Comparison of ENCODE assay signal across 31 cellular contexts in the genomic region with DNA sequence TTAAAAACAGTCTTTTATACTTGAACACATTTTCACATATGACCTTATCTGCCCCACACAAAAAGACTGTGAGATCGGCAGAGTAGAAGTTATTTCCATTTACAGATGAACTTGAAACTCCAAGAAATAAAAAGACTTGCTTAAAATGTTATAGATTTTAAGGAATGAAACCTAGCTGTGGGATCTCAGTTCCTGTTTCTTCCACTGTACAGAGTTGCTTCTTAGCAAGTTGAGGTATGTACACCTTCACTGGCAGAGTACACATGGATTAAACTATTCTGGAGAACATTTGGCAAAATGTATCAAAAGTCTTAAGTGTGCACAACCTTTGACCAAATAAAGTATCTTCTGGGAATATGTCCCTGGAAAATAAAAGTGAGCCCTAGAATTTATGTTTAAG. TPM values are rescaled to one million over a fixed set of nuclear protein-coding genes. Genes with fewer than 3 reads are reported as not detected.
"Had no signal": no experiment of that assay in that cellular context is flagged by ENCODE, and none has a peak within 500 bp of the region (broad histone marks: within the 10 kb centered on the region; RNA-seq: fewer than 3 reads in every experiment).

No MANE protein-coding gene starts in this region.

- H3K4me1 ChIP-seq: stomach, suprapubic skin, testis, thyroid gland, tibial artery, tibial nerve, transverse colon, upper lobe of left lung, upper lobe of right lung, uterus, vagina had no signal

- H3K9me3 ChIP-seq: stomach, suprapubic skin, testis, thoracic aorta, thyroid gland, tibial artery, tibial nerve, transverse colon, upper lobe of left lung, upper lobe of right lung, uterus, vagina had no signal

- ATAC-seq: stimulated activated effector memory CD8-positive, alpha-beta T cell treated with anti-CD3 and anti-CD28 coated beads, Interleukin-12 subunit alpha, Interleukin-12 subunit beta, amount 100 ng/mL, for 72 hours; stimulated activated memory B cell treated with anti-CD40 and anti-IgM and Interleukin-4, amounts not matched to agents 10 μg/mL and 1 μg/mL and 100 μg/mL, for 72 hours; stimulated activated naive B cell treated with anti-CD40 and anti-IgM and Interleukin-4, amounts not matched to agents 10 μg/mL and 1 μg/mL and 100 μg/mL, for 72 hours; stimulated activated naive CD8-positive, alpha-beta T cell treated with anti-CD3 and anti-CD28 coated beads, Interleukin-15, amount 100 ng/mL, for 72 hours; stimulated activated naive CD8-positive, alpha-beta T cell treated with anti-CD3 and anti-CD28 coated beads, Interleukin-15, Interleukin-2, amounts not matched to agents 100 U/mL and 50 U/mL, for 24 hours; upper lobe of right lung had no signal

- FAIRE-seq: urothelium cell line had no signal

- DNase-seq: stimulated activated CD4-positive, alpha-beta T cell treated with anti-CD3 and anti-CD28 coated beads, Interleukin-2, amount 100 ng/mL, for 48 hours; stimulated activated CD4-positive, alpha-beta T cell treated with anti-CD3 and anti-CD28 coated beads, Interleukin-4, amount 100 ng/mL, for 1 hour; stimulated activated CD4-positive, alpha-beta T cell treated with anti-CD3 and anti-CD28 coated beads, Interleukin-4, amount 100 ng/mL, for 24 hours; stimulated activated CD4-positive, alpha-beta T cell treated with anti-CD3 and anti-CD28 coated beads, Interleukin-4, amount 100 ng/mL, for 4 hours; stimulated activated CD8-positive, alpha-beta memory T cell treated with anti-CD3 and anti-CD28 coated beads, Interleukin-4, amount 100 ng/mL, for 48 hours; stimulated activated naive B cell treated with anti-CD40 and anti-IgM and Interleukin-4, amounts not matched to agents 10 μg/mL and 1 μg/mL and 100 μg/mL, for 72 hours; stimulated activated naive CD4-positive, alpha-beta T cell; stimulated activated naive CD4-positive, alpha-beta T cell treated with Interleukin-2 at 50 U/mL for 16 hours; stimulated activated naive CD8-positive, alpha-beta T cell treated with anti-CD3 and anti-CD28 coated beads, Interleukin-15, amount 100 ng/mL, for 72 hours; stimulated activated naive CD8-positive, alpha-beta T cell treated with anti-CD3 and anti-CD28 coated beads, Interleukin-15, Interleukin-2, amounts not matched to agents 100 U/mL and 50 U/mL, for 24 hours; stomach; substantia nigra; testis; thyroid gland; tibial artery; transverse colon; trophoblast cell; upper lobe of left lung; upper lobe of right lung; uterus had no signal

- H3K36me3 ChIP-seq: stomach, suprapubic skin, thoracic aorta, thyroid gland, tibial artery, tibial nerve, transverse colon, upper lobe of left lung, upper lobe of right lung, uterus, vagina had no signal

- H3K4me3 ChIP-seq: stomach, suprapubic skin, testis, thoracic aorta, thyroid gland, tibial artery, tibial nerve, transverse colon, upper lobe of left lung, upper lobe of right lung, uterus, vagina had no signal

- H3K27me3 ChIP-seq: stomach, testis, thyroid gland, tibial artery, tibial nerve, transverse colon, upper lobe of left lung, upper lobe of right lung, uterus, vagina had no signal

- H3K27ac ChIP-seq: stomach, suprapubic skin, testis, thoracic aorta, thyroid gland, tibial artery, tibial nerve, transverse colon, upper lobe of left lung, upper lobe of right lung, uterus, vagina had no signal

RNA-seq across cellular contexts. Expression of a gene that starts 48.3 kb away (rescaled TPM):
- total RNA-seq: subcutaneous adipose tissue, temporal lobe, testis, thoracic aorta, thyroid gland, tibial nerve, upper lobe of right lung, ureter, urinary bladder, vagina had no signal
